Comparison of ENCODE assay signal across 22 cellular contexts in the genomic region with DNA sequence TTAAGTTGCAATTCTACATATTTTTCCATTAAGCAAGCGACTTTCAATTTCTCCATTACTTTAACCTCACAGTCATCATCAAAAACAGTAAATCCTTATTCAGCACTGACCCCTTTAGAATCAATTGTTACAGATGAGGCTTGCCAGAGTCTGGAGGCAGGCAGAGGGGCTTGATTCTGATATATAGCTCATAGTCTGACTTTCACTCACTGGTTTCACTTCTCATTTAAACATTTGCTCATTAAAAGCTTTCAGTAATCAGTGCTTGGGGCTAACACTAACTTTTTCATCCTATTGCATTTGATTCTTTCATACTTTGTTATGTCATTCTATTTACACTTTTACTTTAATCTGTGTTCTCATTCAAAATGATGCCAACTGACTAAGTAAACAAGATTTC.
"Had no signal": no experiment of that assay in that cellular context is flagged by ENCODE, and none has a peak within 500 bp of the region (broad histone marks: within the 10 kb centered on the region; RNA-seq: fewer than 3 reads in every experiment).

No MANE protein-coding gene starts in this region.

- H3K4me3 ChIP-seq: SJCRH30 had no signal

- H3K27me3 ChIP-seq: SJCRH30 had no signal

- ATAC-seq: activated T-cell treated with anti-CD3 and anti-CD28 coated beads, Interleukin-2, amount 50 U/mL, for 4 hours; activated T-helper 17 cell treated with anti-CD3 and anti-CD28 coated beads, Interleukin-2, amount 50 U/mL, for 72 hours; Panc1; Right ventricle myocardium inferior had no signal

- DNase-seq: activated CD4-positive, alpha-beta memory T cell treated with anti-CD3 and anti-CD28 coated beads for 36 hours; activated CD4-positive, alpha-beta T cell treated with anti-CD3 and anti-CD28 coated beads, Interleukin-2, amount 10 ng/mL, durations not matched to agents 7 days and 5 days; activated CD4-positive, CD25-positive, alpha-beta regulatory T cell; activated CD8-positive, alpha-beta memory T cell treated with anti-CD3 and anti-CD28 coated beads for 24 hours; activated gamma-delta T cell; activated naive CD4-positive, alpha-beta T cell treated with anti-CD3 and anti-CD28 coated beads for 36 hours; activated T-cell treated with anti-CD3 and anti-CD28 coated beads, Interleukin-2, amount 50 U/mL, for 4 hours; amygdala; NCI-H1105 treated with DMSO at 0.1 percent for 48 hours; NCI-H1436 treated with DMSO at 0.1 percent for 48 hours; NCI-H187; NCI-H2081; NCI-H446; NCI-H524; OCI-M1; RPMI8226; SJCRH30; SK-N-SH; T-helper 1 cell had no signal

- H3K36me3 ChIP-seq: SJCRH30 had no signal
